Comparison of ENCODE assay signal across 8 cellular contexts in the genomic region with DNA sequence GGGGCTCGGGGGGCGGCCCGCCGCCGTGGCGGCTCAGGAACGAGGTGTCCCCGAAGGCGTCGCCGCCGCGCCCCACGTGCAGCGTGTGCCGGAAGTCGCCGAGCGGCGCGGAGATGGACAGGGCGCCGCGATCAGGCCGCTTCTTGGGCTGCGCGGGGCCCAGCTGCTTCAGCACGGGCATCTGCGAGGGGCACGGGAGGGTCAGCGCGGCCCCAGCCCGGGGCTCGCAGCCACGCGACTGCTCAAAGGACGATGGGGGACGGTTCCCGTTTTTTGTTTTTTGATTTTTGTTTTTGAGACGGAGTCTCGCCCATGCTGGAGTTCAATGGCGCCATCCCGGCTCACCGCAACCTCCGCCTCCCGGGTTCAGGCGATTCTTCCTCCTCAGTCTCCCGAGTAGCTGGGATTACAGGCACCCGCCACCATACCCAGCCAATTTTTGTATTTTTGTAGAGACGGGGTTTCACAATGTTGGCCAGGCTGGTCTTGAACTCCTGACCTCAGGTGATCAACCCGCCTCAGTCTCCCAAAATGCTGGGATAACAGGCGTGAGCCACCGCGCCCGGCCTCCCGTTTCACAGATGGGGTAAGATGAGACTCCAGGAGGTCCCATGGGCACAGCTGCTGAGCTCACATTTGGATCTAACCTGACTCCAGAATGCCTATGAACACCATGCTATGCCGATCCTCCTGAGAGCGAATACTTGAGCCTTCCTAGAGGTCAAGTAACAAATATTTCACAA. TPM values are rescaled to one million over a fixed set of nuclear protein-coding genes. Genes with fewer than 3 reads are reported as not detected.
DNase-seq lines count a peak whose midpoint lies in the region; ATAC-seq, FAIRE-seq and TF ChIP-seq lines count a peak whose summit lies in the region.
"Had no signal": no experiment of that assay in that cellular context is flagged by ENCODE, and none has a peak within 500 bp of the region (broad histone marks: within the 10 kb centered on the region; RNA-seq: fewer than 3 reads in every experiment).

No MANE protein-coding gene starts in this region.

- no peak overlapping the region for H2BK12ac ChIP-seq in H1 (ENCODE audit: low read depth, low read length)

- H2BK120ac ChIP-seq in H1 (replicated peaks; ENCODE audit: low read depth, low read length) = no peak overlapping the region

- peaks cover 0 to 10% (median 5%) of the 10 kb centered on the region in 4 experiments; a peak in 5 of 7 replicates for H3K4me1 ChIP-seq in H1 (replicated peaks in 1 of 4; ENCODE audit: control insufficient read depth in 3 of 4, insufficient read depth in 4 of 4, low read length in 3 of 4)

- H3K9me3 ChIP-seq in H1 (ENCODE audit: insufficient read depth in 2 of 2, low read depth in 1 of 2, low read length in 1 of 2) = no peaks in the 10 kb centered on the region
- H3K9me3 ChIP-seq: vagina had no signal

- H3K79me1 ChIP-seq in H1 (ENCODE audit: low read depth, low read length) = no peaks in the 10 kb centered on the region

- H4K8ac ChIP-seq in H1 (ENCODE audit: extremely low read depth, insufficient read depth, low read length) = peak overlapping the region; percentile 78; the same call in 1 of the 2 replicates

- H3K9me3 Mint-ChIP-seq in activated CD4-positive, alpha-beta T cell treated with anti-CD3 and anti-CD28 coated beads, Interleukin-2, amount 10 ng/mL, durations not matched to agents 7 days and 5 days = no peaks in the 10 kb centered on the region
- H3K9me3 Mint-ChIP-seq in stimulated activated memory B cell treated with anti-CD40 and anti-IgM and Interleukin-4, amounts not matched to agents 10 μg/mL and 1 μg/mL and 100 μg/mL, for 72 hours = no peaks in the 10 kb centered on the region

- POLR2A ChIA-PET in activated CD4-positive, alpha-beta T cell treated with anti-CD3 and anti-CD28 coated beads, Interleukin-2, amount 10 ng/mL, durations not matched to agents 7 days and 5 days (lab: Charles Lee) = no interaction called here
- POLR2A ChIA-PET in H1 (lab: Charles Lee; ENCODE audit: partially characterized antibody) = interaction anchor here (1.2 to 1.6 kb wide), 3 partner anchors 8 to 652 kb away, joined by 3 to 7 read pairs (median 3); partner anchors contain the start of genes CDC42EP5 and PPP1R12C

- no peak overlapping the region for H3K14ac ChIP-seq in H1 (ENCODE audit: insufficient read length)

- H3K23ac ChIP-seq in H1 (ENCODE audit: insufficient read length) = no peak overlapping the region

- peaks cover 0 to 16% (median 5%) of the 10 kb centered on the region in 4 experiments; a peak in 3 of 8 replicates for H3K36me3 ChIP-seq in H1 (ENCODE audit: control insufficient read depth in 2 of 4, insufficient read depth in 4 of 4, low read length in 3 of 4)

- H2BK20ac ChIP-seq in H1 (ENCODE audit: low read length) = no peak overlapping the region

- no peak overlapping the region for H2AK5ac ChIP-seq in H1 (ENCODE audit: low read depth, low read length)

- H3K27ac ChIP-seq in H1 (ENCODE audit: low read depth, low read length) = no peak overlapping the region

- H4K5ac ChIP-seq in H1 (ENCODE audit: insufficient read length, low read depth, low read length) = no peak overlapping the region

- no peak for DNase-seq in activated CD4-positive, alpha-beta T cell treated with anti-CD3 and anti-CD28 coated beads, Interleukin-2, amount 10 ng/mL, durations not matched to agents 7 days and 5 days
- no peak for DNase-seq in activated CD4-positive, alpha-beta T cell treated with anti-CD3 and anti-CD28 coated beads for 48 hours
- no peak for DNase-seq in H1 (ENCODE audit: low read depth in 1 of 2, low spot score in 2 of 2)
- DNase-seq in NOMO-1 treated with dmso at 0.1 percent for 144 hours (lab: John Stamatoyannopoulos, UW; ENCODE audit: unreplicated experiment) = no peak
- DNase-seq in NCI-H345 (lab: John Stamatoyannopoulos, UW) = no peak

- peak overlapping the region; percentile 9 for H3K27ac Mint-ChIP-seq in activated CD4-positive, alpha-beta T cell treated with anti-CD3 and anti-CD28 coated beads, Interleukin-2, amount 10 ng/mL, durations not matched to agents 7 days and 5 days
- no peak overlapping the region for H3K27ac Mint-ChIP-seq in stimulated activated memory B cell treated with anti-CD40 and anti-IgM and Interleukin-4, amounts not matched to agents 10 μg/mL and 1 μg/mL and 100 μg/mL, for 72 hours

- H2BK5ac ChIP-seq in H1 (ENCODE audit: low read depth, low read length) = no peak overlapping the region

- peaks cover 2 to 23% (median 14%) of the 10 kb centered on the region in 4 experiments; a peak in 6 of 7 replicates for H3K27me3 ChIP-seq in H1 (replicated peaks in 1 of 4; ENCODE audit: control insufficient read depth in 3 of 4, extremely low read depth in 1 of 4, insufficient read depth in 3 of 4, low read length in 3 of 4)
- H3K27me3 ChIP-seq: vagina had no signal

- FAIRE-seq in H1 (lab: Jason Lieb, UNC) = no peak

- peaks cover 0 to 4% of the 10 kb centered on the region in 2 experiments for H4K20me1 ChIP-seq in H1 (replicated peaks in 1 of 2; ENCODE audit: control insufficient read depth in 1 of 2, insufficient read depth in 2 of 2, low read length in 2 of 2)

- H3K9ac ChIP-seq in H1 (replicated peaks in 1 of 4; ENCODE audit: extremely low read depth in 1 of 4, low read depth in 3 of 4, low read length in 3 of 4) = no peak overlapping the region
- H3K9ac ChIP-seq: KMS-11 had no signal

- H3K23me2 ChIP-seq in H1 (ENCODE audit: low read depth, low read length) = peaks cover 10% of the 10 kb centered on the region; the same call in 1 of the 2 replicates

- H4K91ac ChIP-seq in H1 (replicated peaks; ENCODE audit: insufficient read length, low read length) = no peak overlapping the region

- no peak for TF ChIP-seq RAD21 in H1 (IDR thresholded peaks at IDR 0.05 in 1 of 2, conservative IDR thresholded peaks at IDR 0.05 in 1 of 2; ENCODE audit: low read depth in 2 of 2, low read length in 2 of 2)

- peaks cover 27% of the 10 kb centered on the region for H3K4me1 Mint-ChIP-seq in activated CD4-positive, alpha-beta T cell treated with anti-CD3 and anti-CD28 coated beads, Interleukin-2, amount 10 ng/mL, durations not matched to agents 7 days and 5 days
- H3K4me1 Mint-ChIP-seq in stimulated activated memory B cell treated with anti-CD40 and anti-IgM and Interleukin-4, amounts not matched to agents 10 μg/mL and 1 μg/mL and 100 μg/mL, for 72 hours = peaks cover 44% of the 10 kb centered on the region

- peak overlapping the region; percentile 41 for H3K4me3 Mint-ChIP-seq in activated CD4-positive, alpha-beta T cell treated with anti-CD3 and anti-CD28 coated beads, Interleukin-2, amount 10 ng/mL, durations not matched to agents 7 days and 5 days
- peak overlapping the region; percentile 62 for H3K4me3 Mint-ChIP-seq in stimulated activated memory B cell treated with anti-CD40 and anti-IgM and Interleukin-4, amounts not matched to agents 10 μg/mL and 1 μg/mL and 100 μg/mL, for 72 hours

- peaks cover 7% of the 10 kb centered on the region for H3K36me3 Mint-ChIP-seq in activated CD4-positive, alpha-beta T cell treated with anti-CD3 and anti-CD28 coated beads, Interleukin-2, amount 10 ng/mL, durations not matched to agents 7 days and 5 days (ENCODE audit: low read depth)
- H3K36me3 Mint-ChIP-seq in stimulated activated memory B cell treated with anti-CD40 and anti-IgM and Interleukin-4, amounts not matched to agents 10 μg/mL and 1 μg/mL and 100 μg/mL, for 72 hours = peaks cover 11% of the 10 kb centered on the region

- no peak for TF ChIP-seq CTCF in H1 (IDR thresholded peaks at IDR 0.05; ENCODE audit: control extremely low read depth in 1 of 3, insufficient read depth in 1 of 3, low read depth in 1 of 3, low read length in 3 of 3)

- H3K79me2 ChIP-seq in H1 (ENCODE audit: control insufficient read depth in 1 of 2, insufficient read depth in 2 of 2, low read length in 2 of 2) = no peaks in the 10 kb centered on the region

- no peak overlapping the region for H2BK15ac ChIP-seq in H1 (ENCODE audit: low read length)

- WGBS in H1 (ENCODE audit: extremely low coverage in 1 of 2, insufficient coverage in 1 of 2, insufficient read length in 1 of 2, insufficient replicate concordance in 2 of 2, low coverage in 1 of 2, low lambda C conversion rate in 2 of 2, missing lambda C conversion rate in 1 of 2), 2 experiments = 86% methylated on average over 31 of the region's 58 CpGs; no CpG with 5 or more reads in 1 of the 2 experiments

- peak overlapping the region in 2 of 4 experiments; percentile 77 to 84; a peak in 3 of 8 replicates for H3K4me3 ChIP-seq in H1 (ENCODE audit: extremely low read depth in 1 of 4, insufficient read depth in 2 of 4, low read depth in 3 of 4, low read length in 4 of 4)

- no peak for ATAC-seq in stimulated activated memory B cell treated with anti-CD40 and anti-IgM and Interleukin-4, amounts not matched to agents 10 μg/mL and 1 μg/mL and 100 μg/mL, for 72 hours

- TF ChIP-seq EP300 in H1 (IDR thresholded peaks at IDR 0.05; ENCODE audit: borderline replicate concordance in 1 of 2, low read depth in 2 of 2, low read length in 2 of 2) = no peak

- CTCF ChIA-PET in activated CD4-positive, alpha-beta T cell treated with anti-CD3 and anti-CD28 coated beads, Interleukin-2, amount 10 ng/mL, durations not matched to agents 7 days and 5 days (lab: Charles Lee) = interaction anchor here (1.0 kb wide), 1 partner anchor 12 kb away, joined by 3 read pairs; no protein-coding TSS in a partner anchor
- CTCF ChIA-PET in H1 (lab: Charles Lee; ENCODE audit: partially characterized antibody) = interaction anchor here (1.9 kb wide), 1 partner anchor 12 kb away, joined by 6 read pairs; no protein-coding TSS in a partner anchor

- H3K56ac ChIP-seq in H1 (replicated peaks; ENCODE audit: insufficient read length, low read depth, low read length) = no peak overlapping the region

- peak overlapping the region; percentile 35 to 51; a peak in 2 of 4 replicates for H3K4me2 ChIP-seq in H1 (ENCODE audit: insufficient read depth in 1 of 2, low read depth in 2 of 2, low read length in 2 of 2)

- H3K4ac ChIP-seq in H1 (replicated peaks; ENCODE audit: insufficient read length, low read depth, low read length) = no peak overlapping the region

- H3K27me3 Mint-ChIP-seq in activated CD4-positive, alpha-beta T cell treated with anti-CD3 and anti-CD28 coated beads, Interleukin-2, amount 10 ng/mL, durations not matched to agents 7 days and 5 days = peaks cover 34% of the 10 kb centered on the region
- peaks cover 22% of the 10 kb centered on the region for H3K27me3 Mint-ChIP-seq in stimulated activated memory B cell treated with anti-CD40 and anti-IgM and Interleukin-4, amounts not matched to agents 10 μg/mL and 1 μg/mL and 100 μg/mL, for 72 hours

- no peak for TF ChIP-seq POLR2A in H1 (IDR thresholded peaks at IDR 0.05; ENCODE audit: control extremely low read depth in 1 of 2, low read depth in 2 of 2, low read length in 2 of 2)

- no peak overlapping the region for H3K18ac ChIP-seq in H1 (ENCODE audit: extremely low read depth, low read length)

- H2AFZ ChIP-seq in H1 (ENCODE audit: low read length) = no peak overlapping the region

RNA-seq across cellular contexts. Expression of gene LENG9, which starts 2.0 kb away (rescaled TPM):
- 1 to 10 TPM; 3.8 to 5.4 TPM for total RNA-seq in activated CD4-positive, alpha-beta T cell treated with anti-CD3 and anti-CD28 coated beads, Interleukin-2, amount 10 ng/mL, durations not matched to agents 7 days and 5 days
- total RNA-seq in H1 (2021; fragmentation: NEBNext Ultra II Directional; extraction: Animal tissue kit (Norgen Biotek cat#: 25700)) = 3.9 and 4.0 TPM in 2 replicates
- 1.6 and 2.6 TPM in 2 replicates for polyA plus RNA-seq in H1 (2011; rRNA removed)
- 2.5 TPM for polyA plus RNA-seq in H1 (2011; cell fraction: cytosol; rRNA removed)
- polyA plus RNA-seq in H1 (2011; cell fraction: nucleus; rRNA removed) = 2.5 TPM
- 2.4 to 5.0 TPM (median 3.8 TPM) in 4 replicates for polyA plus RNA-seq in H1 (2012, experiment 1 of 2)
- polyA plus RNA-seq in H1 (2012, experiment 2 of 2) = 2.3 TPM
- polyA plus RNA-seq in H1 (2013, experiment 1 of 2) = 1.8 TPM
- 1.5 TPM for polyA plus RNA-seq in H1 (2013, experiment 2 of 2)
- 1.3 and 1.7 TPM in 2 replicates for polyA minus RNA-seq in H1 (2011; rRNA and poly(A)+ RNA removed)
- polyA minus RNA-seq in H1 (2011; cell fraction: cytosol; rRNA and poly(A)+ RNA removed) = 3.4 TPM
- polyA minus RNA-seq in H1 (2011; cell fraction: nucleus; rRNA and poly(A)+ RNA removed) = 7.7 TPM

RNA-seq across cellular contexts. Expression of gene CDC42EP5, which starts 7.6 kb away (rescaled TPM):
- total RNA-seq in activated CD4-positive, alpha-beta T cell treated with anti-CD3 and anti-CD28 coated beads, Interleukin-2, amount 10 ng/mL, durations not matched to agents 7 days and 5 days = not detected
- 2.1 and 4.8 TPM in 2 replicates for total RNA-seq in H1 (2021; fragmentation: NEBNext Ultra II Directional; extraction: Animal tissue kit (Norgen Biotek cat#: 25700))
- 1.8 and 4.2 TPM in 2 replicates for polyA plus RNA-seq in H1 (2011; rRNA removed)
- 3.5 TPM for polyA plus RNA-seq in H1 (2011; cell fraction: cytosol; rRNA removed)
- polyA plus RNA-seq in H1 (2011; cell fraction: nucleus; rRNA removed) = 2.8 TPM
- 1.8 to 4.6 TPM (median 2.9 TPM) in 4 replicates for polyA plus RNA-seq in H1 (2012, experiment 1 of 2)
- polyA plus RNA-seq in H1 (2012, experiment 2 of 2) = 6.6 TPM
- 5.2 TPM for polyA plus RNA-seq in H1 (2013, experiment 1 of 2)
- polyA plus RNA-seq in H1 (2013, experiment 2 of 2) = 6.3 TPM
- polyA minus RNA-seq in H1 (2011; rRNA and poly(A)+ RNA removed) = 0.22 TPM in 1 of 2 replicates, not detected in the other
- 4.1 TPM for polyA minus RNA-seq in H1 (2011; cell fraction: cytosol; rRNA and poly(A)+ RNA removed)
- polyA minus RNA-seq in H1 (2011; cell fraction: nucleus; rRNA and poly(A)+ RNA removed) = 1.8 TPM

RNA-seq across cellular contexts. Expression of gene LENG8, which starts 16.5 kb away (rescaled TPM):
- 100 to 1,000 TPM; 245 to 248 TPM for total RNA-seq in activated CD4-positive, alpha-beta T cell treated with anti-CD3 and anti-CD28 coated beads, Interleukin-2, amount 10 ng/mL, durations not matched to agents 7 days and 5 days
- 108 TPM in 2 replicates for total RNA-seq in H1 (2021; fragmentation: NEBNext Ultra II Directional; extraction: Animal tissue kit (Norgen Biotek cat#: 25700))
- polyA plus RNA-seq in H1 (2011; rRNA removed) = 62.2 and 113 TPM in 2 replicates
- 82.3 TPM for polyA plus RNA-seq in H1 (2011; cell fraction: cytosol; rRNA removed)
- 580 TPM for polyA plus RNA-seq in H1 (2011; cell fraction: nucleus; rRNA removed)
- 100 to 168 TPM (median 138 TPM) in 4 replicates for polyA plus RNA-seq in H1 (2012, experiment 1 of 2)
- 126 TPM for polyA plus RNA-seq in H1 (2012, experiment 2 of 2)
- polyA plus RNA-seq in H1 (2013, experiment 1 of 2) = 120 TPM
- 103 TPM for polyA plus RNA-seq in H1 (2013, experiment 2 of 2)
- 58.2 and 88.9 TPM in 2 replicates for polyA minus RNA-seq in H1 (2011; rRNA and poly(A)+ RNA removed)
- polyA minus RNA-seq in H1 (2011; cell fraction: cytosol; rRNA and poly(A)+ RNA removed) = 42.4 TPM
- polyA minus RNA-seq in H1 (2011; cell fraction: nucleus; rRNA and poly(A)+ RNA removed) = 91.6 TPM

RNA-seq across cellular contexts. Expression of gene LAIR2, which starts 37.1 kb away (rescaled TPM):
- 1 to 10 TPM; 3.1 to 3.7 TPM for total RNA-seq in activated CD4-positive, alpha-beta T cell treated with anti-CD3 and anti-CD28 coated beads, Interleukin-2, amount 10 ng/mL, durations not matched to agents 7 days and 5 days
- not detected in 2 replicates for total RNA-seq in H1 (2021; fragmentation: NEBNext Ultra II Directional; extraction: Animal tissue kit (Norgen Biotek cat#: 25700))
- polyA plus RNA-seq in H1 (2011; rRNA removed) = not detected in 2 replicates
- polyA plus RNA-seq in H1 (2011; cell fraction: cytosol; rRNA removed) = not detected
- polyA plus RNA-seq in H1 (2011; cell fraction: nucleus; rRNA removed) = not detected
- polyA plus RNA-seq in H1 (2012, experiment 1 of 2) = not detected in 4 replicates
- polyA plus RNA-seq in H1 (2012, experiment 2 of 2) = not detected
- polyA plus RNA-seq in H1 (2013, experiment 1 of 2) = not detected
- not detected for polyA plus RNA-seq in H1 (2013, experiment 2 of 2)
- not detected in 2 replicates for polyA minus RNA-seq in H1 (2011; rRNA and poly(A)+ RNA removed)
- polyA minus RNA-seq in H1 (2011; cell fraction: cytosol; rRNA and poly(A)+ RNA removed) = not detected
- not detected for polyA minus RNA-seq in H1 (2011; cell fraction: nucleus; rRNA and poly(A)+ RNA removed)
- total RNA-seq: vagina had no signal

RNA-seq across cellular contexts. Expression of gene TTYH1, which starts 50.3 kb away (rescaled TPM):
- 1 to 10 TPM in 1 of 2 experiments, under 1 TPM in 1; 0.72 to 1.2 TPM for total RNA-seq in activated CD4-positive, alpha-beta T cell treated with anti-CD3 and anti-CD28 coated beads, Interleukin-2, amount 10 ng/mL, durations not matched to agents 7 days and 5 days
- total RNA-seq in H1 (2021; fragmentation: NEBNext Ultra II Directional; extraction: Animal tissue kit (Norgen Biotek cat#: 25700)) = 24.3 and 26.7 TPM in 2 replicates
- 46.5 and 92.1 TPM in 2 replicates for polyA plus RNA-seq in H1 (2011; rRNA removed)
- polyA plus RNA-seq in H1 (2011; cell fraction: cytosol; rRNA removed) = 41.6 TPM
- polyA plus RNA-seq in H1 (2011; cell fraction: nucleus; rRNA removed) = 72.1 TPM
- polyA plus RNA-seq in H1 (2012, experiment 1 of 2) = 14.7 to 48.5 TPM (median 38.0 TPM) in 4 replicates
- polyA plus RNA-seq in H1 (2012, experiment 2 of 2) = 32.8 TPM
- 51.0 TPM for polyA plus RNA-seq in H1 (2013, experiment 1 of 2)
- 53.6 TPM for polyA plus RNA-seq in H1 (2013, experiment 2 of 2)
- polyA minus RNA-seq in H1 (2011; rRNA and poly(A)+ RNA removed) = 16.3 and 25.9 TPM in 2 replicates
- 27.7 TPM for polyA minus RNA-seq in H1 (2011; cell fraction: cytosol; rRNA and poly(A)+ RNA removed)
- 16.1 TPM for polyA minus RNA-seq in H1 (2011; cell fraction: nucleus; rRNA and poly(A)+ RNA removed)
